16 cellular contexts compared by ENCODE assay signal in the genomic region with DNA sequence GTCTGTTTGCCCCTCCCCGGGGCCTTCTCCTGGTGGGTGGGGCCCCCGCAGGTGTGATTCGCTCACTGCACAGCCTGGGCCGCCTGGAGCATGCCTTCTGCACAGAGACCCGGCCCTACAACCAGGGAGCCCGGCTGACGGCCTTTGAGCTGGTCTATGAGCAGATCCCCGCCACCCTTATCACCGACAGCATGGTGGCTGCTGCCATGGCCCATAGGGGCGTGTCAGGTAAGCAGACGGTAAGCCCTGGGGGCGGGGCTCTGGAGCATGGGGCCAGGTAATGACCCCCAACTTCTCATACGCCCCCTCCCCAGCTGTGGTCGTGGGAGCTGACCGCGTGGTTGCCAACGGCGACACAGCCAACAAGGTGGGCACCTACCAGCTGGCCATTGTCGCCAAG. TPM values are rescaled to one million over a fixed set of nuclear protein-coding genes. Genes with fewer than 3 reads are reported as not detected.
DNase-seq lines count a peak whose midpoint lies in the region; ATAC-seq and TF ChIP-seq lines count a peak whose summit lies in the region.
"Had no signal": no experiment of that assay in that cellular context is flagged by ENCODE, and none has a peak within 500 bp of the region (broad histone marks: within the 10 kb centered on the region; RNA-seq: fewer than 3 reads in every experiment).

No MANE protein-coding gene starts in this region.

- no peak overlapping the region for H3K4me3 ChIP-seq in H7 (ENCODE audit: insufficient read depth, low read depth, low read length)
- H3K4me3 ChIP-seq in IMR-90 (ENCODE audit: insufficient read depth, low read depth, low read length): no peak overlapping the region
- no peak overlapping the region for H3K4me3 ChIP-seq in osteoblast (ENCODE audit: insufficient read depth, low read length)
- no peak overlapping the region for H3K4me3 ChIP-seq in upper lobe of right lung
- H3K4me3 ChIP-seq: BLaER1 treated with 17β-estradiol and CSF1 and Interleukin-3, amounts not matched to agents 10 nM and 100 nM; GM12878; GM23338 had no signal

- ATAC-seq in IMR-90 (ENCODE audit: low read depth) (no peak), upper lobe of right lung (no peak)
- ATAC-seq: CD8-positive, alpha-beta T cell; GM12878; GM23338 had no signal

- H4K8ac ChIP-seq in IMR-90 (ENCODE audit: low read depth in 2 of 2, low read length in 2 of 2): no peak overlapping the region

- TF ChIP-seq CTCF in IMR-90 (conservative IDR thresholded peaks at IDR 0.05; ENCODE audit: low read depth, low read length) (no peak), endothelial cell (IDR thresholded peaks at IDR 0.05; ENCODE audit: unreplicated experiment) (no peak), osteoblast (IDR thresholded peaks at IDR 0.05; ENCODE audit: extremely low read depth, low read depth, low read length) (no peak), upper lobe of right lung (IDR thresholded peaks at IDR 0.05) (no peak), Calu3 (IDR thresholded peaks at IDR 0.05; ENCODE audit: unreplicated experiment) (no peak)

- TF ChIP-seq POLR2A in IMR-90 (IDR thresholded peaks at IDR 0.05; ENCODE audit: low read depth, low read length): no peak

- H3K79me1 ChIP-seq in IMR-90 (ENCODE audit: low read depth in 1 of 2, low read length in 2 of 2): peaks cover 18 to 43% of the 10 kb centered on the region in 2 experiments

- in situ Hi-C loops in IMR-90 (cut with MboI; ENCODE audit: low sequenced_read_pairs): loop anchor here (25.0 kb wide), 1 partner anchor 319 kb away; a partner anchor contains a TSS

- intact Hi-C loops in IMR-90 (cut with micrococcal nuclease) (no loop called here), upper lobe of right lung (cut with DNase I) (no loop called here), Calu3 (cut with micrococcal nuclease; ENCODE audit: unreplicated experiment) (no loop called here)

- peak overlapping the region; percentile 78 for H2AK9ac ChIP-seq in IMR-90 (replicated peaks; ENCODE audit: low read depth, low read length, poor library complexity)

- H4K20me1 ChIP-seq in IMR-90 (ENCODE audit: insufficient read depth, low read length) (0 out of 2 replicates have a peak, but pooled peaks cover 8% of the 10 kb centered on the region), osteoblast (ENCODE audit: insufficient read depth, low read length) (peaks cover 12% of the 10 kb centered on the region)

- no peaks in the 10 kb centered on the region for H3K9me3 ChIP-seq in IMR-90 (ENCODE audit: control insufficient read depth, insufficient read depth, low read length)
- no peaks in the 10 kb centered on the region for H3K9me3 ChIP-seq in osteoblast (ENCODE audit: low read depth, low read length)
- no peaks in the 10 kb centered on the region for H3K9me3 ChIP-seq in upper lobe of right lung
- H3K9me3 ChIP-seq: BLaER1 treated with 17β-estradiol and CSF1 and Interleukin-3, amounts not matched to agents 10 nM and 100 nM had no signal

- no peak overlapping the region for H3K14ac ChIP-seq in IMR-90 (replicated peaks; ENCODE audit: low read depth, low read length)

- no peak overlapping the region for H3K9ac ChIP-seq in IMR-90 (ENCODE audit: low read depth, low read length)
- H3K9ac ChIP-seq: BLaER1 treated with 17β-estradiol and CSF1 and Interleukin-3, amounts not matched to agents 10 nM and 100 nM had no signal

- no peak overlapping the region for H4K91ac ChIP-seq in IMR-90 (ENCODE audit: insufficient read depth, low read depth, low read length)

- H3K23ac ChIP-seq in IMR-90 (ENCODE audit: low read depth, low read length): no peak overlapping the region

- POLR2A ChIA-PET in IMR-90 (lab: Charles Lee; ENCODE audit: unreplicated experiment): no interaction called here

- H3K27me3 Mint-ChIP-seq in endothelial cell (ENCODE audit: unreplicated experiment) (peaks cover 10% of the 10 kb centered on the region), Calu3 (ENCODE audit: unreplicated experiment) (no peaks in the 10 kb centered on the region)
- H3K27me3 Mint-ChIP-seq: B cell had no signal

- peaks cover 13% of the 10 kb centered on the region for H3K4me1 Mint-ChIP-seq in endothelial cell (ENCODE audit: unreplicated experiment)
- peaks cover 11% of the 10 kb centered on the region for H3K4me1 Mint-ChIP-seq in Calu3 (ENCODE audit: low read depth, unreplicated experiment)

- no peak overlapping the region for H4K5ac ChIP-seq in IMR-90 (ENCODE audit: low read depth, low read length)

- H2AFZ ChIP-seq in IMR-90 (replicated peaks; ENCODE audit: low read length, poor library complexity): no peak overlapping the region
- no peak overlapping the region for H2AFZ ChIP-seq in osteoblast (ENCODE audit: low read length)
- H2AFZ ChIP-seq: GM23338 had no signal

- no TSS peak for BruUV-seq in IMR-90 (replicated peaks; lab: Mats Ljungman, UMichigan)
- no TSS peak for BruUV-seq in Calu3 (replicated peaks; lab: Mats Ljungman, UMichigan)

- no peak overlapping the region for H2AK5ac ChIP-seq in IMR-90 (ENCODE audit: low read depth, low read length)

- DNase-seq in H7: peak; percentile 49
- DNase-seq in IMR-90: no peak
- DNase-seq in endothelial cell (ENCODE audit: low spot score): no peak
- DNase-seq in osteoblast (ENCODE audit: insufficient read length, low spot score, missing footprints): peak; percentile 71
- DNase-seq in upper lobe of right lung: no peak
- DNase-seq in Calu3: no peak
- DNase-seq: CD8-positive, alpha-beta T cell; DMS 273 treated with DMSO at 0.1 percent for 48 hours; DMS53; DND-41; EL; H9 had no signal

- H3K36me3 ChIP-seq in H7 (replicated peaks; ENCODE audit: control insufficient read depth, insufficient read depth, low read length) (no peaks in the 10 kb centered on the region; the same call in 1 of the 2 replicates), IMR-90 (ENCODE audit: control insufficient read depth, insufficient read depth, low read length) (peaks cover 29% of the 10 kb centered on the region), osteoblast (ENCODE audit: insufficient read depth, low read length) (peaks cover 39% of the 10 kb centered on the region), upper lobe of right lung (peaks cover 39% of the 10 kb centered on the region)

- no peak overlapping the region for H2BK15ac ChIP-seq in IMR-90 (ENCODE audit: low read depth, low read length)

- no peak overlapping the region for H2BK20ac ChIP-seq in IMR-90 (ENCODE audit: low read depth, low read length)

- WGBS in IMR-90 (ENCODE audit: extremely low coverage in 2 of 2, insufficient read length in 1 of 2), 2 experiments: 96% methylated on average over 8 of the region's 19 CpGs; no CpG with 5 or more reads in 1 of the 2 experiments

- CTCF ChIA-PET in IMR-90 (lab: Yijun Ruan, JAX) (no interaction called here), Calu3 (lab: Charles Lee) (no interaction called here)

- H3K18ac ChIP-seq in IMR-90 (ENCODE audit: low read depth, low read length): no peak overlapping the region

- no peak overlapping the region for H2BK5ac ChIP-seq in IMR-90 (ENCODE audit: low read depth, low read length, poor library complexity, severe bottlenecking)

- no peak overlapping the region for H2BK120ac ChIP-seq in IMR-90 (ENCODE audit: low read depth, low read length)

- peaks cover 27% of the 10 kb centered on the region for H3K79me2 ChIP-seq in osteoblast (ENCODE audit: insufficient read depth, low read length)

- H3K4me2 ChIP-seq in IMR-90 (ENCODE audit: low read depth, low read length) (no peak overlapping the region), osteoblast (ENCODE audit: insufficient read depth, low read length) (no peak overlapping the region)
- H3K4me2 ChIP-seq: BLaER1 treated with 17β-estradiol and CSF1 and Interleukin-3, amounts not matched to agents 10 nM and 100 nM; GM23338 had no signal

- H3K27ac Mint-ChIP-seq in endothelial cell (ENCODE audit: unreplicated experiment): no peak overlapping the region
- H3K27ac Mint-ChIP-seq in Calu3 (ENCODE audit: unreplicated experiment): no peak overlapping the region
- H3K27ac Mint-ChIP-seq: B cell; CD8-positive, alpha-beta T cell; GM23338; H9 had no signal

- H3K4ac ChIP-seq in IMR-90 (ENCODE audit: low read depth, low read length): no peak overlapping the region

- H3K9me1 ChIP-seq in IMR-90 (ENCODE audit: insufficient read depth, low read length): no peaks in the 10 kb centered on the region; the same call in 1 of the 2 replicates

- H3K27ac ChIP-seq in IMR-90 (ENCODE audit: insufficient read depth, low read length) (no peak overlapping the region), osteoblast (ENCODE audit: low read depth, low read length) (no peak overlapping the region), upper lobe of right lung (no peak overlapping the region)
- H3K27ac ChIP-seq: BLaER1 treated with 17β-estradiol and CSF1 and Interleukin-3, amounts not matched to agents 10 nM and 100 nM had no signal

- H3K4me3 Mint-ChIP-seq in endothelial cell (ENCODE audit: unreplicated experiment) (peak overlapping the region; percentile 62), Calu3 (ENCODE audit: low read depth, unreplicated experiment) (no peak overlapping the region)
- H3K4me3 Mint-ChIP-seq: B cell; CD8-positive, alpha-beta T cell; GM23338; H9 had no signal

- H3K36me3 Mint-ChIP-seq in endothelial cell (ENCODE audit: low read depth, unreplicated experiment) (peaks cover 27% of the 10 kb centered on the region), Calu3 (ENCODE audit: insufficient read depth, unreplicated experiment) (peaks cover 28% of the 10 kb centered on the region)

- H3K27me3 ChIP-seq in H7 (ENCODE audit: control insufficient read depth, insufficient read depth, low read length) (no peaks in the 10 kb centered on the region), IMR-90 (ENCODE audit: control insufficient read depth, insufficient read depth, low read length) (no peaks in the 10 kb centered on the region), osteoblast (ENCODE audit: insufficient read depth, low read length) (no peaks in the 10 kb centered on the region), upper lobe of right lung (no peaks in the 10 kb centered on the region)
- H3K27me3 ChIP-seq: BLaER1 treated with 17β-estradiol and CSF1 and Interleukin-3, amounts not matched to agents 10 nM and 100 nM had no signal

- no peak for TF ChIP-seq RAD21 in IMR-90 (IDR thresholded peaks at IDR 0.05; ENCODE audit: low read length)

- H3K4me1 ChIP-seq in IMR-90 (ENCODE audit: control insufficient read depth, insufficient read depth, low read length) (peaks cover 7% of the 10 kb centered on the region), osteoblast (ENCODE audit: insufficient read depth, low read length) (peaks cover 11% of the 10 kb centered on the region), upper lobe of right lung (peaks cover 7% of the 10 kb centered on the region)

- dilution Hi-C loops in IMR-90 (cut with HindIII; ENCODE audit: low sequenced_read_pairs, unreplicated experiment): no loop called here

- no peak overlapping the region for H3K56ac ChIP-seq in IMR-90 (ENCODE audit: extremely low read depth, insufficient read depth, low read length)

- H3K9me3 Mint-ChIP-seq in endothelial cell (ENCODE audit: unreplicated experiment) (no peaks in the 10 kb centered on the region), Calu3 (ENCODE audit: low read depth, unreplicated experiment) (no peaks in the 10 kb centered on the region)
- H3K9me3 Mint-ChIP-seq: CD8-positive, alpha-beta T cell; GM23338; H9 had no signal

RNA-seq across cellular contexts. Expression of a gene that starts 4.2 kb away (rescaled TPM):
- 51.3 and 54.9 TPM in 2 replicates for total RNA-seq in H7 (2014; rRNA removed; shearing (Covaris generic))
- total RNA-seq in IMR-90 (2012; rRNA removed): 26.7 and 28.9 TPM in 2 replicates
- polyA plus RNA-seq in IMR-90 (2012; rRNA removed): 37.6 and 45.5 TPM in 2 replicates
- polyA plus RNA-seq in IMR-90 (2012; cell fraction: cytosol; rRNA removed): 29.4 and 32.6 TPM in 2 replicates
- polyA plus RNA-seq in IMR-90 (2012; cell fraction: nucleus; rRNA removed; ENCODE audit: low replicate concordance): 200 and 405 TPM in 2 replicates
- 165 TPM for total RNA-seq in endothelial cell (ENCODE audit: unreplicated experiment)
- total RNA-seq in osteoblast: 33.7 and 35.4 TPM in 2 replicates
- total RNA-seq in upper lobe of right lung: 32.6 TPM
- total RNA-seq in Calu3 (2022): 30.2 and 32.6 TPM in 2 replicates

RNA-seq across cellular contexts. Expression of a gene that starts 5.7 kb away (rescaled TPM):
- 91.5 and 120 TPM in 2 replicates for total RNA-seq in H7 (2014; rRNA removed; shearing (Covaris generic))
- total RNA-seq in IMR-90 (2012; rRNA removed) (61.3 and 68.3 TPM in 2 replicates), endothelial cell (ENCODE audit: unreplicated experiment) (98.4 TPM), osteoblast (33.3 and 34.8 TPM in 2 replicates), upper lobe of right lung (77.8 TPM), Calu3 (2022) (59.4 and 66.4 TPM in 2 replicates)
- 290 and 349 TPM in 2 replicates for polyA plus RNA-seq in IMR-90 (2012; rRNA removed)
- 572 and 791 TPM in 2 replicates for polyA plus RNA-seq in IMR-90 (2012; cell fraction: cytosol; rRNA removed)
- 129 and 215 TPM in 2 replicates for polyA plus RNA-seq in IMR-90 (2012; cell fraction: nucleus; rRNA removed; ENCODE audit: low replicate concordance)

RNA-seq across cellular contexts. Expression of a gene that starts 26.7 kb away (rescaled TPM):
- 18.3 and 21.5 TPM in 2 replicates for total RNA-seq in H7 (2014; rRNA removed; shearing (Covaris generic))
- total RNA-seq in IMR-90 (2012; rRNA removed) (1.9 and 2.2 TPM in 2 replicates), endothelial cell (ENCODE audit: unreplicated experiment) (43.7 TPM), osteoblast (6.8 and 9.0 TPM in 2 replicates), upper lobe of right lung (10.6 TPM), Calu3 (2022) (10.7 and 11.5 TPM in 2 replicates)
- polyA plus RNA-seq in IMR-90 (2012; rRNA removed): 6.2 and 7.6 TPM in 2 replicates
- polyA plus RNA-seq in IMR-90 (2012; cell fraction: cytosol; rRNA removed): 4.7 and 10.4 TPM in 2 replicates
- 13.1 and 27.5 TPM in 2 replicates for polyA plus RNA-seq in IMR-90 (2012; cell fraction: nucleus; rRNA removed; ENCODE audit: low replicate concordance)

Comparison
In these comparisons a context has a peak if more than half of its experiments do, and no peak if none do; other contexts are left out.
1. DNase-seq: peak in H7 (single experiment) and osteoblast (single experiment); none in IMR-90 (single experiment), endothelial cell (single experiment), upper lobe of right lung (single experiment) and Calu3 (single experiment).